Comparison of ENCODE assay signal across 9 cellular contexts in genomic region chr6:157614026-157614484, GRCh38.
DNase-seq lines count a peak whose midpoint lies in the region; ATAC-seq and FAIRE-seq lines count a peak whose summit lies in the region.
"Had no signal": no experiment of that assay in that cellular context is flagged by ENCODE, and none has a peak within 500 bp of the region (broad histone marks: within the 10 kb centered on the region; RNA-seq: fewer than 3 reads in every experiment).

No MANE protein-coding gene starts in this region.

- peaks cover 4% of the 10 kb centered on the region for H3K4me1 Mint-ChIP-seq in activated CD4-positive, alpha-beta T cell treated with anti-CD3 and anti-CD28 coated beads for 36 hours
- peaks cover 40 to 59% (median 44%) of the 10 kb centered on the region in 3 donors for H3K4me1 Mint-ChIP-seq in IgD-negative memory B cell
- H3K4me1 Mint-ChIP-seq in stimulated activated effector memory CD8-positive, alpha-beta T cell treated with anti-CD3 and anti-CD28 coated beads, Interleukin-12 subunit alpha, Interleukin-12 subunit beta, amount 100 ng/mL, for 72 hours = peaks cover 13% of the 10 kb centered on the region

- H3K4me3 Mint-ChIP-seq in activated CD4-positive, alpha-beta T cell treated with anti-CD3 and anti-CD28 coated beads for 36 hours = no peak overlapping the region
- H3K4me3 Mint-ChIP-seq in IgD-negative memory B cell = peak overlapping the region in 3 of 4 donors; percentile 26 to 75 (median 74)
- no peak overlapping the region for H3K4me3 Mint-ChIP-seq in stimulated activated effector memory CD8-positive, alpha-beta T cell treated with anti-CD3 and anti-CD28 coated beads, Interleukin-12 subunit alpha, Interleukin-12 subunit beta, amount 100 ng/mL, for 72 hours

- no peaks in the 10 kb centered on the region for H3K27me3 Mint-ChIP-seq in activated CD4-positive, alpha-beta T cell treated with anti-CD3 and anti-CD28 coated beads for 36 hours
- H3K27me3 Mint-ChIP-seq in IgD-negative memory B cell = no peaks in the 10 kb centered on the region

- DNase-seq in activated CD4-positive, alpha-beta T cell treated with anti-CD3 and anti-CD28 coated beads for 36 hours = peak; percentile 12
- no peak for DNase-seq in activated CD4-positive, alpha-beta T cell treated with anti-CD3 and anti-CD28 coated beads for 4 hours
- DNase-seq in stimulated activated effector memory CD8-positive, alpha-beta T cell treated with anti-CD3 and anti-CD28 coated beads, Interleukin-12 subunit alpha, Interleukin-12 subunit beta, amount 100 ng/mL, for 72 hours (ENCODE audit: low spot score in 2 of 2) = no peak
- DNase-seq in occipital lobe (lab: John Stamatoyannopoulos, UW) = no peak
- DNase-seq in iPS-NIHi7 (ENCODE audit: extremely low spot score) = no peak
- no peak for DNase-seq in stimulated activated CD4-positive, alpha-beta T cell treated with anti-CD3 and anti-CD28 coated beads, Interleukin-15, amount 100 ng/mL, for 24 hours

- POLR2A ChIA-PET in activated CD4-positive, alpha-beta T cell treated with anti-CD3 and anti-CD28 coated beads for 36 hours (lab: Charles Lee) = interaction anchor here (0.7 kb wide), 1 partner anchor 142 kb away, joined by 7 read pairs; no protein-coding TSS in a partner anchor

- no peaks in the 10 kb centered on the region for H3K36me3 Mint-ChIP-seq in activated CD4-positive, alpha-beta T cell treated with anti-CD3 and anti-CD28 coated beads for 36 hours (ENCODE audit: low read depth)
- H3K36me3 Mint-ChIP-seq in IgD-negative memory B cell = peaks cover 5% of the 10 kb centered on the region
- peaks cover 5% of the 10 kb centered on the region for H3K36me3 Mint-ChIP-seq in stimulated activated effector memory CD8-positive, alpha-beta T cell treated with anti-CD3 and anti-CD28 coated beads, Interleukin-12 subunit alpha, Interleukin-12 subunit beta, amount 100 ng/mL, for 72 hours

- no peak overlapping the region for H3K27ac Mint-ChIP-seq in activated CD4-positive, alpha-beta T cell treated with anti-CD3 and anti-CD28 coated beads for 36 hours
- peak overlapping the region; percentile 72 to 93 (median 88) for H3K27ac Mint-ChIP-seq in IgD-negative memory B cell
- no peak overlapping the region for H3K27ac Mint-ChIP-seq in stimulated activated effector memory CD8-positive, alpha-beta T cell treated with anti-CD3 and anti-CD28 coated beads, Interleukin-12 subunit alpha, Interleukin-12 subunit beta, amount 100 ng/mL, for 72 hours

- H3K9me3 Mint-ChIP-seq in activated CD4-positive, alpha-beta T cell treated with anti-CD3 and anti-CD28 coated beads for 36 hours (ENCODE audit: low read depth) = no peaks in the 10 kb centered on the region
- H3K9me3 Mint-ChIP-seq in IgD-negative memory B cell = no peaks in the 10 kb centered on the region
- H3K9me3 Mint-ChIP-seq in stimulated activated effector memory CD8-positive, alpha-beta T cell treated with anti-CD3 and anti-CD28 coated beads, Interleukin-12 subunit alpha, Interleukin-12 subunit beta, amount 100 ng/mL, for 72 hours = no peaks in the 10 kb centered on the region

- intact Hi-C loops in activated CD4-positive, alpha-beta T cell treated with anti-CD3 and anti-CD28 coated beads for 36 hours (cut with DNase I, micrococcal nuclease) = no loop called here

- peak; percentile 36 for FAIRE-seq in colon (lab: Jason Lieb, UNC)

- CTCF ChIA-PET in activated CD4-positive, alpha-beta T cell treated with anti-CD3 and anti-CD28 coated beads for 36 hours (lab: Charles Lee) = interaction anchor here (0.6 to 1.2 kb wide), 2 partner anchors 280 to 433 kb away, joined by 3 to 4 read pairs; no protein-coding TSS in a partner anchor

- peak; percentile 71 for ATAC-seq in activated CD4-positive, alpha-beta T cell treated with anti-CD3 and anti-CD28 coated beads for 36 hours
- peak; percentile 69 for ATAC-seq in stimulated activated effector memory CD8-positive, alpha-beta T cell treated with anti-CD3 and anti-CD28 coated beads, Interleukin-12 subunit alpha, Interleukin-12 subunit beta, amount 100 ng/mL, for 72 hours
- ATAC-seq: Right ventricle myocardium inferior had no signal

Comparison
In these comparisons a context has a peak if more than half of its experiments do, and no peak if none do; other contexts are left out.
1. H3K27ac Mint-ChIP-seq: peak in IgD-negative memory B cell (3 of 3); none in activated CD4-positive, alpha-beta T cell treated with anti-CD3 and anti-CD28 coated beads for 36 hours (single experiment) and stimulated activated effector memory CD8-positive, alpha-beta T cell treated with anti-CD3 and anti-CD28 coated beads, Interleukin-12 subunit alpha, Interleukin-12 subunit beta, amount 100 ng/mL, for 72 hours (single experiment).
2. H3K4me3 Mint-ChIP-seq: peak in IgD-negative memory B cell (3 of 4); none in activated CD4-positive, alpha-beta T cell treated with anti-CD3 and anti-CD28 coated beads for 36 hours (single experiment) and stimulated activated effector memory CD8-positive, alpha-beta T cell treated with anti-CD3 and anti-CD28 coated beads, Interleukin-12 subunit alpha, Interleukin-12 subunit beta, amount 100 ng/mL, for 72 hours (single experiment).